ENCODE assay signal across 8 cellular contexts in the genomic region with DNA sequence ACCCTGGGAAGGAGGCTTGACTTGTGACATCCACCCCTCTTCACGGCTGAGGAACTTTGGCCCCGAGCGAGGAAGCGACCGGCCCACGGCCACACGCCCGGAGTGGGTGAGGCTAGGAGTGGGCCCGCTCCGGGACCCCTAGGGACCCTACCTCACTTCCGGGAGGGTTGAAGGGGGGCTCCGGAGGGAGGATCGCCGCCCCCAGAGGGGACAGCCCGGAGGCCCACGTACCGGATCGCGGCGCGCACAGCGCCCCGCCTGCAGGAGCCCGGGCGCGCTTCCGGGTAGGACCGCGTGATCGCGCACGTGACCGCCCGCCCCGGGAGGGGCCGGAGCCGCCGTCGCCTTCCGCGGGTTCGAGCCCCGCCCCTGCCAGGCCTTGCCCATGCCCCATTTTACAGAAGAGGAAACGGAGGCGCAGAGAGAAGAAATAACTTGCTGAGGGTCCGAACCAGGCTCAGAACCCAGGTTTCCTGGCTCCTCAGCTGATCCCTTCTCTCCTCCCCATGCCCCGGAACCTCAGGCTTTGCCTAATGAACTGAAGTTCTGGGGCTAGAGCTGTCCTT. TPM values are rescaled to one million over a fixed set of nuclear protein-coding genes. Genes with fewer than 3 reads are reported as not detected.
DNase-seq lines count a peak whose midpoint lies in the region; ATAC-seq and FAIRE-seq lines count a peak whose summit lies in the region.

Gene HPS1 (minus strand): TSS at position 280 of the 566 bp plus-strand sequence. CDS start 3,695 bp downstream, outside the sequence.

- H3K9me3 Mint-ChIP-seq in IgD-negative memory B cell: peaks cover 0 to 2% (median 1%) of the 10 kb centered on the region in 3 donors
- no peaks in the 10 kb centered on the region for H3K9me3 Mint-ChIP-seq in T-cell

- CTCF ChIA-PET in T-cell (lab: Charles Lee): interaction anchor here in 1 of 2 donors (0.8 to 1.5 kb wide), 2 partner anchors 20 to 21 kb away, joined by 3 to 6 read pairs; no protein-coding TSS in a partner anchor

- H3K27me3 Mint-ChIP-seq in IgD-negative memory B cell: no peaks in the 10 kb centered on the region
- peaks cover 0 to 4% of the 10 kb centered on the region in 2 donors for H3K27me3 Mint-ChIP-seq in T-cell

- peak within 1 kb of the TSS; percentile 88 to 98 (median 96) for H3K4me3 Mint-ChIP-seq in IgD-negative memory B cell
- peak within 1 kb of the TSS; percentile 89 to 93 (median 90) for H3K4me3 Mint-ChIP-seq in T-cell

- peaks cover 38 to 46% (median 41%) of the 10 kb centered on the region in 3 donors for H3K4me1 Mint-ChIP-seq in IgD-negative memory B cell
- H3K4me1 Mint-ChIP-seq in T-cell: peaks cover 40 to 48% (median 47%) of the 10 kb centered on the region in 3 donors

- H3K27ac Mint-ChIP-seq in IgD-negative memory B cell: peak within 1 kb of the TSS; percentile 98 to 99 (median 98)
- H3K27ac Mint-ChIP-seq in T-cell: peak within 1 kb of the TSS; percentile 90 to 91

- FAIRE-seq in urothelium cell line (lab: Jason Lieb, UNC): peak; percentile 55

- H3K36me3 Mint-ChIP-seq in IgD-negative memory B cell: peaks cover 7% of the 10 kb centered on the region
- H3K36me3 Mint-ChIP-seq in T-cell: peaks cover 21% of the 10 kb centered on the region

- DNase-seq in EH (ENCODE audit: low read depth) (peak; percentile 74), T-cell (peak; percentile 43 to 81 (median 71)), amniotic epithelial cell (ENCODE audit: low read depth) (peak; percentile 48), left ventricle myocardium superior (peak; percentile 93), putamen (ENCODE audit: low spot score) (peak; percentile 78), urothelium cell line (ENCODE audit: low spot score) (peak; percentile 95)

- ATAC-seq in GM21529 (IDR thresholded peaks at IDR 0.05; ENCODE audit: unreplicated experiment) (peak; percentile 89), T-cell (replicated peaks in 1 of 4) (peak; percentile 91 to 95 (median 94)), left ventricle myocardium superior (peak; percentile 97)

- POLR2A ChIA-PET in T-cell (lab: Charles Lee): no interaction called here

- intact Hi-C loops in left ventricle myocardium superior (cut with micrococcal nuclease): no loop called here

RNA-seq across cellular contexts. Expression of gene HPS1, which starts in this region (rescaled TPM):
- 125 TPM for polyA plus RNA-seq in IgD-negative memory B cell
- total RNA-seq in T-cell: 10 to 100 TPM; 74.7 to 99.3 (median 92.7) TPM
- 28.9 TPM for total RNA-seq in left ventricle myocardium superior

Comparison
In these comparisons a context has a peak if more than half of its experiments do, and no peak if none do; other contexts are left out.
1. Peak in every context shown above with its lines: DNase-seq and ATAC-seq.